Comparison of ENCODE assay signal across 9 cellular contexts in genomic region chr15:76235186-76235826, GRCh38.
DNase-seq lines count a peak whose midpoint lies in the region; ATAC-seq and TF ChIP-seq lines count a peak whose summit lies in the region.
"Had no signal": no experiment of that assay in that cellular context is flagged by ENCODE, and none has a peak within 500 bp of the region (broad histone marks: within the 10 kb centered on the region; RNA-seq: fewer than 3 reads in every experiment).

No MANE protein-coding gene starts in this region.

- H3K27ac ChIP-seq in PC-3 (ENCODE audit: low read length) (no peak overlapping the region), esophagus squamous epithelium (no peak overlapping the region)
- H3K27ac ChIP-seq: skin epidermis had no signal

- TF ChIP-seq POLR2A in esophagus squamous epithelium (IDR thresholded peaks at IDR 0.05): no peak

- POLR2A ChIA-PET in HEK293T (lab: Yijun Ruan, JAX) (interaction anchor here (1.2 kb wide), 1 partner anchor 101 kb away, joined by 9 read pairs; the partner anchor contains the start of gene ISL2), PC-3 (lab: Charles Lee; ENCODE audit: unreplicated experiment) (no interaction called here)

- H3K4me2 ChIP-seq in PC-3 (ENCODE audit: low read length): no peak overlapping the region

- H3K4me1 ChIP-seq in PC-3 (ENCODE audit: insufficient read depth, low read length) (no peaks in the 10 kb centered on the region), esophagus squamous epithelium (peaks cover 0 to 20% (median 6%) of the 10 kb centered on the region in 3 donors)

- no peaks in the 10 kb centered on the region for H3K27me3 ChIP-seq in PC-3 (ENCODE audit: low read length)
- H3K27me3 ChIP-seq in esophagus squamous epithelium: no peaks in the 10 kb centered on the region

- BruUV-seq in PC-3 (replicated peaks; lab: Mats Ljungman, UMichigan): no TSS peak

- intact Hi-C loops in PC-3 (cut with micrococcal nuclease) (loop anchor here (1.0 kb wide), 3 partner anchors 95 to 631 kb away; no protein-coding TSS in a partner anchor), esophagus squamous epithelium (cut with DNase I) (no loop called here)

- ATAC-seq in PC-3 (peak; percentile 89), omental fat pad (ENCODE audit: low FRiP score) (peak; percentile 41), HG02973 (IDR thresholded peaks at IDR 0.05; ENCODE audit: unreplicated experiment) (no peak), GM21576 (IDR thresholded peaks at IDR 0.05; ENCODE audit: unreplicated experiment) (no peak)

- H3K9me3 ChIP-seq in PC-3 (ENCODE audit: low read length) (no peaks in the 10 kb centered on the region), esophagus squamous epithelium (no peaks in the 10 kb centered on the region)

- no peaks in the 10 kb centered on the region for H4K20me1 ChIP-seq in PC-3 (ENCODE audit: low read length)

- H3K36me3 ChIP-seq in PC-3 (ENCODE audit: low read depth, low read length) (no peaks in the 10 kb centered on the region), esophagus squamous epithelium (peaks cover 0 to 10% (median 3%) of the 10 kb centered on the region in 3 donors)

- no peaks in the 10 kb centered on the region for H3K9me2 ChIP-seq in PC-3 (replicated peaks; ENCODE audit: low read length)

- CTCF ChIA-PET in HEK293T (lab: Yijun Ruan, JAX) (interaction anchor here (0.6 to 2.4 kb wide), 11 partner anchors 8 to 141 kb away, joined by 3 to 8 read pairs (median 3); no protein-coding TSS in a partner anchor), PC-3 (lab: Charles Lee) (interaction anchor here (0.6 to 0.7 kb wide), 2 partner anchors 44 to 289 kb away, joined by 3 to 6 read pairs; no protein-coding TSS in a partner anchor)

- 67 to 83% methylated on average over 3 of the region's 3 CpGs for WGBS in esophagus squamous epithelium, 2 donors

- H3K4me3 ChIP-seq in PC-3 (ENCODE audit: low read length): no peak overlapping the region
- H3K4me3 ChIP-seq in esophagus squamous epithelium: no peak overlapping the region
- H3K4me3 ChIP-seq: skin epidermis had no signal

- H3F3A ChIP-seq in PC-3 (ENCODE audit: low read length, unreplicated experiment): no peaks in the 10 kb centered on the region

- in situ Hi-C loops in Caki2 (cut with HindIII; ENCODE audit: low pct_unique_long_range_greater_than_20kb, low sequenced_read_pairs): no loop called here

- H3K79me2 ChIP-seq in PC-3 (ENCODE audit: low read length): no peaks in the 10 kb centered on the region

- DNase-seq in Caki2 (ENCODE audit: low read depth) (peak; percentile 34), HEK293T (ENCODE audit: extremely low spot score) (peak; percentile 50), PC-3 (peak; percentile 73), esophagus squamous epithelium (lab: John Stamatoyannopoulos, UW) (no peak), omental fat pad (ENCODE audit: low spot score) (no peak)
- DNase-seq in activated effector memory CD4-positive, alpha-beta T cell treated with Interleukin-2 at 50 U/mL for 16 hours: no peak

- H2AFZ ChIP-seq in PC-3 (ENCODE audit: low read length): no peak overlapping the region

- TF ChIP-seq CTCF in PC-3 (conservative IDR thresholded peaks at IDR 0.05; ENCODE audit: low read depth, low read length) (peak; percentile 76), esophagus squamous epithelium (IDR thresholded peaks at IDR 0.05) (peak in 4 of 6 experiments; percentile 21 to 53 (median 40)), omental fat pad (IDR thresholded peaks at IDR 0.05) (no peak)

- no peak overlapping the region for H3K9ac ChIP-seq in PC-3 (ENCODE audit: low read length)

TF ChIP-seq in HEK293T, 16 proteins besides CTCF, POLR2A, EP300 and RAD21:
- peak; percentile 53; the same call in 1 of the 2 replicates for TF ChIP-seq PKNOX1 (IDR thresholded peaks at IDR 0.05)
- no peak for TF ChIP-seq CTBP1 (IDR thresholded peaks at IDR 0.05; ENCODE audit: borderline replicate concordance)
- TF ChIP-seq ARNT (IDR thresholded peaks at IDR 0.05): no peak
- TF ChIP-seq L3MBTL2 (conservative IDR thresholded peaks at IDR 0.05): no peak

Comparison
In these comparisons a context has a peak if more than half of its experiments do, and no peak if none do; other contexts are left out.
1. DNase-seq: peak in Caki2 (single experiment), HEK293T (single experiment) and PC-3 (single experiment); none in esophagus squamous epithelium (single experiment), omental fat pad (single experiment) and activated effector memory CD4-positive, alpha-beta T cell treated with Interleukin-2 at 50 U/mL for 16 hours (single experiment).
2. ATAC-seq: peak in PC-3 (single experiment) and omental fat pad (single experiment); none in HG02973 (single experiment) and GM21576 (single experiment).
3. CTCF ChIP-seq: peak in PC-3 (single experiment) and esophagus squamous epithelium (4 of 6); none in omental fat pad (0 of 3).